ENCODE assay signal across 9 cellular contexts in the genomic region with DNA sequence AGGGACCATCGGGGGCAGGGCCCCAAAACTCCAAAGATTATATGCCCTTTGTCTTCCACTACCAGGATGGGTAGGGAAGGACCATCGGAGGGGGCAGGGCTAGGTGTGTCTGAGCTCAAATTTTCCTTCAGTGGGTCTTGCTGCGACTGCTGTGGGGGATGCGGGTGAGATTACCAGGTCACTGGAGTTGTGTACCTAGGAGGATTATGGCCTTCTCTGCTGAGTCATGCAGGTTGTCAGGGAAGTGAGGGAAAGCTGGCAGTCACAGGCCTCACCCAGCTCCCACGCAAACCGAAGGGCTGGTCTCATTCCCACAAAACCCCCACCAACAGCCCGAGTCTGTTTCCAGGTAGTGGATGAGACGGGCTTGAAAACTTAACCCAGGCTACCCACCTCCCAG.
"Had no signal": no experiment of that assay in that cellular context is flagged by ENCODE, and none has a peak within 500 bp of the region (broad histone marks: within the 10 kb centered on the region; RNA-seq: fewer than 3 reads in every experiment).

No MANE protein-coding gene starts in this region.

- H3K36me3 Mint-ChIP-seq: IgD-negative memory B cell had no signal

- H3K36me3 ChIP-seq: HAP-1 had no signal

- H3K27ac Mint-ChIP-seq: GM23338, HFFc6, IgD-negative memory B cell had no signal

- H3K9me3 ChIP-seq: HAP-1 had no signal

- H3K4me3 ChIP-seq: GM23338, HAP-1 had no signal

- H3K4me3 Mint-ChIP-seq: GM23338, HFFc6, IgD-negative memory B cell had no signal

- H3K4me1 ChIP-seq: HAP-1 had no signal

- DNase-seq: H7, HFFc6, KG1 had no signal

- H3K4me1 Mint-ChIP-seq: IgD-negative memory B cell had no signal

- H3K27me3 Mint-ChIP-seq: IgD-negative memory B cell had no signal

- H3K27ac ChIP-seq: HL-60 had no signal

- H3K4me2 ChIP-seq: GM23338 had no signal

- FAIRE-seq: HepG2 had no signal

- ATAC-seq: GM23338, HCT116, HepG2 had no signal
